21 cellular contexts compared by ENCODE assay signal in the genomic region with DNA sequence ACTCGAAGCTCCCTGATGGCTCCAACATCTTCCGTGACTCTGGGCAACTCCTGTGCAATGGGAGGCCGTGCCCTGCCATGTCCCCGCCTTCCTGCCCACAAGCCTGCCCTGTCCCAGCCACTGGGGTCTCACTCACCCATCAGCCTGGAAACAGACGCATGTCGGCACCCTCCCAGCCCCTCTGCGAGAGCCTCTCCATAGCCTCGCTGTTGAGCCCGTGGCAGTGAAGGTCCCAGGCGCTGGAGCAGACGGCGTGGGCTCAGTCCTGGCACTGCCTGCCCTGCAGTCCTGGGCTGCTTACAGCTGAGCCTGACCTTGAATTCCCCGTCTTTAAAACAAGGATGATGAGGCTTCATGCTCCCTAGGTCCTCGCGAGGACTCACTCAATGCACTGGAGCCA. TPM values are rescaled to one million over a fixed set of nuclear protein-coding genes. Genes with fewer than 3 reads are reported as not detected.
"Had no signal": no experiment of that assay in that cellular context is flagged by ENCODE, and none has a peak within 500 bp of the region (broad histone marks: within the 10 kb centered on the region; RNA-seq: fewer than 3 reads in every experiment).

No MANE protein-coding gene starts in this region.

- DNase-seq: effector CD8-positive, alpha-beta T cell; erythroblast; foreskin keratinocyte; left colon; left ventricle myocardium superior; mesenchymal stem cell; midbrain; nephron progenitor cell; psoas muscle; retina; sigmoid colon; stimulated activated CD4-positive, alpha-beta T cell treated with anti-CD3 and anti-CD28 coated beads, Interleukin-4, amount 100 ng/mL, for 4 hours; stimulated activated naive CD4-positive, alpha-beta T cell; stomach had no signal

- H3K9me3 ChIP-seq: neutrophil, psoas muscle, sigmoid colon, stomach, vagina had no signal

- H3K4me1 ChIP-seq: foreskin keratinocyte had no signal

- H3K27me3 ChIP-seq: vagina had no signal

- H3K27me3 Mint-ChIP-seq: type B pancreatic cell had no signal

- H3K36me3 ChIP-seq: neutrophil, sigmoid colon, vagina had no signal

- H3K4me3 Mint-ChIP-seq: nephron progenitor cell, type B pancreatic cell had no signal

- H3K4me3 ChIP-seq: coronary artery, lung, psoas muscle, sigmoid colon, skin epidermis, stomach, vagina had no signal

- ATAC-seq: foreskin keratinocyte, left colon, left ventricle myocardium superior, psoas muscle had no signal

- FAIRE-seq: endothelial cell of umbilical vein had no signal

- H3K27ac ChIP-seq: coronary artery, foreskin keratinocyte, neutrophil, psoas muscle, sigmoid colon, skin epidermis, stomach, vagina had no signal

- H3K27ac Mint-ChIP-seq: nephron progenitor cell, type B pancreatic cell had no signal

RNA-seq across cellular contexts. Expression of a gene that starts 37.0 kb away (rescaled TPM):
- total RNA-seq: foreskin keratinocyte had no signal
